17 cellular contexts compared by ENCODE assay signal in genomic region chr5:82290005-82290404, GRCh38.
"Had no signal": no experiment of that assay in that cellular context is flagged by ENCODE, and none has a peak within 500 bp of the region (broad histone marks: within the 10 kb centered on the region; RNA-seq: fewer than 3 reads in every experiment).

No MANE protein-coding gene starts in this region.

- H3K27ac ChIP-seq: KMS-11 had no signal

- H3K9me3 ChIP-seq: SK-N-SH had no signal

- DNase-seq: IMR-90, Kasumi-1, MM.1S, NCI-H1092 treated with DMSO at 0.1 percent for 48 hours, NCI-H1436, NCI-H187, NCI-H2029, NCI-H2081 treated with DMSO at 0.1 percent for 48 hours, NCI-H2171, NCI-H524, NCI-H526 treated with DMSO at 0.1 percent for 48 hours, NCI-H774, Right ventricle myocardium superior, RPMI8226, SIG-M5, SK-N-SH had no signal
